Comparison of ENCODE assay signal across 8 cellular contexts in the genomic region with DNA sequence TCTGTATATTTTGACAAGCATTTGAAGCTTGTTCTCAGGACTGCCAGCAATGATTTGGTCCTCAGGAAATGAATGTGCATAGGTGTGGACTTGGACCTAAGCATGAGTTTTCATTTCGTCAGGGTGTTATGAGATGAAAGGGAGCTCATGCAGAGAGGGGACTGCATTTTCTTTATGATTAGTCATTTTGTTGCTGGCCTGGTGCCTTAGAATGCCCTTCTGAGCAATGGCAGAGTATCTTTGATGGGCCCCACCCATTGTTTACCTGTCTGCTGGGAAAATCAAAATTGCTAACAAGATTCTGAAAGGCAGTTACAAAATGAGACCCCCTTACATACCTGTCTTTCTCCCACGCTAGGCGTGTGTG. TPM values are rescaled to one million over a fixed set of nuclear protein-coding genes. Genes with fewer than 3 reads are reported as not detected.
A peak's percentile ranks its signal among the peaks of the same experiment; 100 is the strongest.
DNase-seq lines count a peak whose midpoint lies in the region; ATAC-seq and TF ChIP-seq lines count a peak whose summit lies in the region.

No MANE protein-coding gene starts in this region.

- WGBS in adrenal gland, 4 donors = 62 to 70% (median 67%) methylated on average over 3 of the region's 3 CpGs

- H3K4me1 ChIP-seq in adrenal gland (replicated peaks in 1 of 2) = no peaks in the 10 kb centered on the region

- intact Hi-C loops in adrenal gland (cut with DNase I) = loop anchor here (2.0 to 10.0 kb wide), 3 partner anchors 395 to 739 kb away; no protein-coding TSS in a partner anchor

- ATAC-seq in GM21717 (IDR thresholded peaks at IDR 0.05; ENCODE audit: unreplicated experiment) = peak; percentile 52

- TF ChIP-seq CTCF in GM10266 (IDR thresholded peaks at IDR 0.05; ENCODE audit: control insufficient read depth, insufficient read depth, low read depth, missing control alignments) = no peak
- no peak for TF ChIP-seq CTCF in adrenal gland (IDR thresholded peaks at IDR 0.05)
- no peak for TF ChIP-seq CTCF in coronary artery (IDR thresholded peaks at IDR 0.05)

- no peak overlapping the region for H3K4me3 ChIP-seq in MG63
- no peak overlapping the region for H3K4me3 ChIP-seq in adrenal gland
- no peak overlapping the region for H3K4me3 ChIP-seq in coronary artery

- DNase-seq in GM10266 (ENCODE audit: extremely low spot score) (peak; percentile 52), MG63 (peak; percentile 29), iPS-NIHi11 (ENCODE audit: low spot score) (peak; percentile 23), SKM-1 treated with dmso at 0.1 percent for 144 hours (lab: John Stamatoyannopoulos, UW; ENCODE audit: unreplicated experiment) (no peak), adrenal gland (no peak), coronary artery (ENCODE audit: low spot score) (no peak), NCI-H524 (lab: John Stamatoyannopoulos, UW) (no peak)

- H3K9me3 ChIP-seq in MG63 (no peaks in the 10 kb centered on the region), adrenal gland (replicated peaks in 1 of 3) (no peaks in the 10 kb centered on the region)

- TF ChIP-seq POLR2A in adrenal gland (IDR thresholded peaks at IDR 0.05) = no peak

- H3K27ac ChIP-seq in adrenal gland = no peak overlapping the region
- peak overlapping the region in 1 of 2 donors; percentile 57 for H3K27ac ChIP-seq in coronary artery

- no peaks in the 10 kb centered on the region for H3K27me3 ChIP-seq in MG63
- no peaks in the 10 kb centered on the region for H3K27me3 ChIP-seq in adrenal gland

- H3K36me3 ChIP-seq in MG63 (no peaks in the 10 kb centered on the region), adrenal gland (replicated peaks in 1 of 2) (no peaks in the 10 kb centered on the region)

RNA-seq across cellular contexts. Expression of a gene that starts 51.5 kb away (rescaled TPM):
- total RNA-seq in MG63 (2014; rRNA removed; shearing (Covaris generic); ENCODE audit: low replicate concordance) = 64.8 and 116 TPM in 2 replicates
- 10 to 100 TPM; 12.5 to 28.8 (median 20.5) TPM for total RNA-seq in adrenal gland
- 10 to 100 TPM in 1 of 3 donors, 1 to 10 TPM in 2; 8.5 to 16.8 (median 9.8) TPM for polyA plus RNA-seq in adrenal gland

Comparison
In these comparisons a context has a peak if more than half of its experiments do, and no peak if none do; other contexts are left out.
1. DNase-seq: peak in GM10266 (single experiment), MG63 (single experiment) and iPS-NIHi11 (single experiment); none in SKM-1 treated with dmso at 0.1 percent for 144 hours (single experiment), adrenal gland (0 of 7), coronary artery (single experiment) and NCI-H524 (0 of 2).